Comparison of ENCODE assay signal across 8 cellular contexts in the genomic region with DNA sequence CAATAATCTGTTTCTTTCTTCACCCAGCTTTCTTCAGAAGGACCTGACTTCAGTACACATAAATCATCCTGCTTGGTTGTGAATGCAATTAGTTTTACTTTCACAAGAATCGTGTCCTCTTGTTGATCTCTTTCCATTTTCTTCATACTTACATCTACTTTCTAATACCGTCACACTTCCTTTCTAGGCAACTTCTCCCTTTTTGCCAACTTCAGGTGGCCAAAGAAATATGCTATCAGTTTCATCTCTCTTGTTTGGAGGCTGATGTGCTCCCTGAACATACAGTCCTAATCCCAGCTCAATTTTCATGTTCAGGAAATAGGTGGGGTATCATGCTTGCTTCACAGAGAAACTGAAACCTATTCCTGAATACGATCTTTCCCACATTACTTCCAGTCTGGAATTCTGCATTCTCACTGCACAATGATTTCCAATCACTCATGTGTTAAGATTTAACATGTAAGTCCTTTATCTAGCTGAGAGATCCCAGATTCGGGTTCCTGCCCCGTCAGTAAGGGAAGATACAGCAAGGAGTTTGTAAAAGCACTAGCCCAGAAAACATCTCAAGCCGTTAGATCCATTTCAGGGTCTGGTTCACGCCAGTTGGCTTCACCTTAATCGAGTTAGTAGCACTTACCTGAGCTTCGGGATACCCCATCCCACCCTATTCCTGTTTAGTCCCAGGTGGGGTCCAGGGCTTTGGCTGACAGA. TPM values are rescaled to one million over a fixed set of nuclear protein-coding genes. Genes with fewer than 3 reads are reported as not detected.
A peak's percentile ranks its signal among the peaks of the same experiment; 100 is the strongest.
DNase-seq lines count a peak whose midpoint lies in the region; ATAC-seq and TF ChIP-seq lines count a peak whose summit lies in the region.

No MANE protein-coding gene starts in this region.

- no peaks in the 10 kb centered on the region for H3K27me3 Mint-ChIP-seq in activated CD4-positive, alpha-beta memory T cell treated with anti-CD3 and anti-CD28 coated beads, Interleukin-2, amount 10 ng/mL, durations not matched to agents 7 days and 5 days
- peaks cover 10% of the 10 kb centered on the region for H3K27me3 Mint-ChIP-seq in glutamatergic neuron (ENCODE audit: unreplicated experiment)

- peak overlapping the region; percentile 42 for H3K27ac ChIP-seq in AG04450 (ENCODE audit: low read depth, low read length)
- H3K27ac ChIP-seq in skeletal muscle tissue (ENCODE audit: low read depth, low read length) = peak overlapping the region; percentile 96

- peaks cover 56% of the 10 kb centered on the region for H3K4me1 Mint-ChIP-seq in activated CD4-positive, alpha-beta memory T cell treated with anti-CD3 and anti-CD28 coated beads, Interleukin-2, amount 10 ng/mL, durations not matched to agents 7 days and 5 days
- peaks cover 17% of the 10 kb centered on the region for H3K4me1 Mint-ChIP-seq in glutamatergic neuron (ENCODE audit: low read depth, unreplicated experiment)

- H3K4me3 Mint-ChIP-seq in activated CD4-positive, alpha-beta memory T cell treated with anti-CD3 and anti-CD28 coated beads, Interleukin-2, amount 10 ng/mL, durations not matched to agents 7 days and 5 days = peak overlapping the region; percentile 81
- peak overlapping the region; percentile 89 for H3K4me3 Mint-ChIP-seq in glutamatergic neuron (ENCODE audit: unreplicated experiment)

- no peaks in the 10 kb centered on the region for H3K9me3 Mint-ChIP-seq in activated CD4-positive, alpha-beta memory T cell treated with anti-CD3 and anti-CD28 coated beads, Interleukin-2, amount 10 ng/mL, durations not matched to agents 7 days and 5 days
- peaks cover 5% of the 10 kb centered on the region for H3K9me3 Mint-ChIP-seq in glutamatergic neuron (ENCODE audit: unreplicated experiment)

- TF ChIP-seq CTCF in AG04450 (IDR thresholded peaks at IDR 0.05; ENCODE audit: low read depth, low read length) = no peak
- TF ChIP-seq CTCF in glutamatergic neuron (IDR thresholded peaks at IDR 0.05; ENCODE audit: partially characterized antibody, unreplicated experiment) = no peak

- in situ Hi-C loops in G401 (cut with HindIII; ENCODE audit: low sequenced_read_pairs) = no loop called here

- CTCF ChIA-PET in AG04450 (lab: Charles Lee) = interaction anchor here (7.7 to 16.6 kb wide), 2 partner anchors 91 to 183 kb away, joined by 46 to 413 read pairs; a partner anchor contains a TSS
- CTCF ChIA-PET in activated CD4-positive, alpha-beta memory T cell treated with anti-CD3 and anti-CD28 coated beads, Interleukin-2, amount 10 ng/mL, durations not matched to agents 7 days and 5 days (lab: Charles Lee) = interaction anchor here (1.3 to 3.1 kb wide), 3 partner anchors 10 to 184 kb away, joined by 4 to 18 read pairs (median 9); a partner anchor contains a TSS

- H3K27ac Mint-ChIP-seq in activated CD4-positive, alpha-beta memory T cell treated with anti-CD3 and anti-CD28 coated beads, Interleukin-2, amount 10 ng/mL, durations not matched to agents 7 days and 5 days = peak overlapping the region; percentile 73
- no peak overlapping the region for H3K27ac Mint-ChIP-seq in glutamatergic neuron (ENCODE audit: unreplicated experiment)

- H3K9me3 ChIP-seq in AG04450 (ENCODE audit: control insufficient read depth, insufficient read depth, low read length) (peaks cover 14% of the 10 kb centered on the region), skeletal muscle tissue (ENCODE audit: control insufficient read depth in 3 of 3, low read length in 3 of 3) (no peaks in the 10 kb centered on the region)

- peaks cover 35% of the 10 kb centered on the region for H3K36me3 Mint-ChIP-seq in activated CD4-positive, alpha-beta memory T cell treated with anti-CD3 and anti-CD28 coated beads, Interleukin-2, amount 10 ng/mL, durations not matched to agents 7 days and 5 days (ENCODE audit: low read depth)
- H3K36me3 Mint-ChIP-seq in glutamatergic neuron (ENCODE audit: unreplicated experiment) = no peaks in the 10 kb centered on the region

- peaks cover 0 to 2% (median 0%) of the 10 kb centered on the region in 3 donors for H3K36me3 ChIP-seq in skeletal muscle tissue (ENCODE audit: control insufficient read depth in 3 of 3, insufficient read depth in 3 of 3, low read length in 3 of 3)

- H3K9ac ChIP-seq in skeletal muscle tissue (ENCODE audit: low read depth in 1 of 3, low read length in 3 of 3) = peak overlapping the region; percentile 83 to 89 (median 86)

- no peak for ATAC-seq in HG03378 (IDR thresholded peaks at IDR 0.05; ENCODE audit: unreplicated experiment)

- H3K4me3 ChIP-seq in AG04450 (ENCODE audit: low read depth, low read length) (peak overlapping the region; percentile 97), skeletal muscle tissue (ENCODE audit: low read length in 3 of 3) (peak overlapping the region; percentile 78 to 89 (median 84))

- peaks cover 32 to 42% (median 40%) of the 10 kb centered on the region in 3 donors for H3K4me1 ChIP-seq in skeletal muscle tissue (ENCODE audit: control insufficient read depth in 3 of 3, insufficient read depth in 3 of 3, low read length in 3 of 3)

- DNase-seq in AG04450 (ENCODE audit: low read depth, low spot score) (no peak), HCEC 1CT (peak; percentile 12), glutamatergic neuron (no peak), G401 (ENCODE audit: low spot score) (no peak), NCI-H1092 treated with DMSO at 0.1 percent for 48 hours (lab: John Stamatoyannopoulos, UW) (no peak)
- no peak for DNase-seq in activated CD4-positive, alpha-beta memory T cell treated with anti-CD3 and anti-CD28 coated beads, Interleukin-2, amount 10 ng/mL, durations not matched to agents 7 days and 5 days

- H3K27me3 ChIP-seq in AG04450 (ENCODE audit: control insufficient read depth, insufficient read depth, low read length) (no peaks in the 10 kb centered on the region), skeletal muscle tissue (ENCODE audit: control insufficient read depth in 3 of 3, insufficient read depth in 3 of 3, low read length in 3 of 3) (no peaks in the 10 kb centered on the region)

- POLR2A ChIA-PET in AG04450 (lab: Yijun Ruan, JAX) = interaction anchor here (0.9 to 1.4 kb wide), 2 partner anchors 40 to 189 kb away, joined by 3 to 9 read pairs; a partner anchor contains a TSS
- POLR2A ChIA-PET in activated CD4-positive, alpha-beta memory T cell treated with anti-CD3 and anti-CD28 coated beads, Interleukin-2, amount 10 ng/mL, durations not matched to agents 7 days and 5 days (lab: Charles Lee) = interaction anchor here (0.8 to 5.8 kb wide), 12 partner anchors 9 to 1485 kb away, joined by 3 to 53 read pairs (median 4); a partner anchor contains a TSS

RNA-seq across cellular contexts. Expression of a gene that starts 1.0 kb away (rescaled TPM):
- 20.4 and 21.5 TPM in 2 replicates for polyA plus RNA-seq in AG04450 (2011; rRNA removed)
- polyA minus RNA-seq in AG04450 (2011; rRNA and poly(A)+ RNA removed) = 24.3 and 33.6 TPM in 2 replicates
- 10 to 100 TPM; 66.7 to 67.9 TPM for total RNA-seq in activated CD4-positive, alpha-beta memory T cell treated with anti-CD3 and anti-CD28 coated beads, Interleukin-2, amount 10 ng/mL, durations not matched to agents 7 days and 5 days
- total RNA-seq in glutamatergic neuron (ENCODE audit: unreplicated experiment) = 27.1 TPM
- total RNA-seq in skeletal muscle tissue = 15.7 TPM
- total RNA-seq in G401 (2014; rRNA removed; shearing (Covaris generic)) = 19.1 and 29.9 TPM in 2 replicates

RNA-seq across cellular contexts. Expression of a gene that starts 40.1 kb away (rescaled TPM):
- 14.4 and 16.2 TPM in 2 replicates for polyA plus RNA-seq in AG04450 (2011; rRNA removed)
- polyA minus RNA-seq in AG04450 (2011; rRNA and poly(A)+ RNA removed) = 30.8 and 34.4 TPM in 2 replicates
- total RNA-seq in activated CD4-positive, alpha-beta memory T cell treated with anti-CD3 and anti-CD28 coated beads, Interleukin-2, amount 10 ng/mL, durations not matched to agents 7 days and 5 days = 1 to 10 TPM; 4.1 to 4.3 TPM
- total RNA-seq in glutamatergic neuron (ENCODE audit: unreplicated experiment) = 11.0 TPM
- 4.7 TPM for total RNA-seq in skeletal muscle tissue
- 8.4 and 17.0 TPM in 2 replicates for total RNA-seq in G401 (2014; rRNA removed; shearing (Covaris generic))
